Comparison of ENCODE assay signal across 16 cellular contexts in genomic region chr19:49912965-49913685, GRCh38. TPM values are rescaled to one million over a fixed set of nuclear protein-coding genes. Genes with fewer than 3 reads are reported as not detected.
DNase-seq lines count a peak whose midpoint lies in the region; TF ChIP-seq lines count a peak whose summit lies in the region.
"Had no signal": no experiment of that assay in that cellular context is flagged by ENCODE, and none has a peak within 500 bp of the region (broad histone marks: within the 10 kb centered on the region; RNA-seq: fewer than 3 reads in every experiment).

No MANE protein-coding gene starts in this region.

- TF ChIP-seq CTCF in OCI-LY1 (IDR thresholded peaks at IDR 0.05; ENCODE audit: low read length) (peak; percentile 77), endothelial cell (IDR thresholded peaks at IDR 0.05; ENCODE audit: unreplicated experiment) (no peak), spleen (IDR thresholded peaks at IDR 0.05 in 8 of 11, conservative IDR thresholded peaks at IDR 0.05 in 3 of 11) (peak in 1 of 11 experiments; percentile 9)

- H2AFZ ChIP-seq in OCI-LY1 (ENCODE audit: low read length): no peak overlapping the region

- intact Hi-C loops in activated CD4-positive, alpha-beta T cell treated with anti-CD3 and anti-CD28 coated beads, Interleukin-2, amount 10 ng/mL, durations not matched to agents 24 days and 14 days (cut with micrococcal nuclease): no loop called here
- intact Hi-C loops in spleen (cut with DNase I; ENCODE audit: low total_unique reads): no loop called here

- H3K27ac ChIP-seq in OCI-LY1 (ENCODE audit: low read depth, low read length, poor library complexity, severe bottlenecking) (peak overlapping the region; percentile 55), spleen (peak overlapping the region in 5 of 8 donors; percentile 7 to 67 (median 19))
- H3K27ac ChIP-seq: KMS-11 had no signal

- H3F3A ChIP-seq in OCI-LY1 (ENCODE audit: insufficient read depth, low read length): no peaks in the 10 kb centered on the region

- H3K9me3 ChIP-seq in OCI-LY1 (ENCODE audit: low read length) (no peaks in the 10 kb centered on the region), spleen (no peaks in the 10 kb centered on the region)

- peak overlapping the region; percentile 53 for H3K4me3 Mint-ChIP-seq in activated CD4-positive, alpha-beta T cell treated with anti-CD3 and anti-CD28 coated beads, Interleukin-2, amount 10 ng/mL, durations not matched to agents 24 days and 14 days
- H3K4me3 Mint-ChIP-seq in endothelial cell (ENCODE audit: unreplicated experiment): peak overlapping the region; percentile 42
- H3K4me3 Mint-ChIP-seq: T-helper 2 cell treated with Interferon-gamma antibody and Interleukin-4, amounts not matched to agents 5 μg/mL and 100 μg/mL, for 36 hours had no signal

- H3K4me3 ChIP-seq in OCI-LY1 (ENCODE audit: low read depth, low read length, poor library complexity, severe bottlenecking) (no peak overlapping the region), spleen (no peak overlapping the region)

- no peaks in the 10 kb centered on the region for H3K9me3 Mint-ChIP-seq in activated CD4-positive, alpha-beta T cell treated with anti-CD3 and anti-CD28 coated beads, Interleukin-2, amount 10 ng/mL, durations not matched to agents 24 days and 14 days
- no peaks in the 10 kb centered on the region for H3K9me3 Mint-ChIP-seq in endothelial cell (ENCODE audit: unreplicated experiment)
- H3K9me3 Mint-ChIP-seq: T-helper 2 cell treated with Interferon-gamma antibody and Interleukin-4, amounts not matched to agents 5 μg/mL and 100 μg/mL, for 36 hours had no signal

- peaks cover 91% of the 10 kb centered on the region for H3K36me3 ChIP-seq in OCI-LY1 (ENCODE audit: insufficient read depth, low read length)
- H3K36me3 ChIP-seq in spleen: peaks cover 0 to 91% (median 42%) of the 10 kb centered on the region in 6 donors

- H3K27ac Mint-ChIP-seq in activated CD4-positive, alpha-beta T cell treated with anti-CD3 and anti-CD28 coated beads, Interleukin-2, amount 10 ng/mL, durations not matched to agents 24 days and 14 days: peak overlapping the region; percentile 94
- peak overlapping the region; percentile 78 for H3K27ac Mint-ChIP-seq in endothelial cell (ENCODE audit: unreplicated experiment)
- H3K27ac Mint-ChIP-seq: T-helper 2 cell treated with Interferon-gamma antibody and Interleukin-4, amounts not matched to agents 5 μg/mL and 100 μg/mL, for 36 hours had no signal

- H3K4me2 ChIP-seq in OCI-LY1 (ENCODE audit: low read length): no peak overlapping the region; the same call in 1 of the 2 replicates

- H3K27me3 Mint-ChIP-seq in activated CD4-positive, alpha-beta T cell treated with anti-CD3 and anti-CD28 coated beads, Interleukin-2, amount 10 ng/mL, durations not matched to agents 24 days and 14 days: no peaks in the 10 kb centered on the region
- H3K27me3 Mint-ChIP-seq in endothelial cell (ENCODE audit: unreplicated experiment): peaks cover 14% of the 10 kb centered on the region

- peaks cover 61% of the 10 kb centered on the region for H3K4me1 Mint-ChIP-seq in activated CD4-positive, alpha-beta T cell treated with anti-CD3 and anti-CD28 coated beads, Interleukin-2, amount 10 ng/mL, durations not matched to agents 24 days and 14 days
- H3K4me1 Mint-ChIP-seq in endothelial cell (ENCODE audit: unreplicated experiment): peaks cover 19% of the 10 kb centered on the region

- no peaks in the 10 kb centered on the region for H3K27me3 ChIP-seq in OCI-LY1 (ENCODE audit: insufficient read depth, low read length)
- no peaks in the 10 kb centered on the region for H3K27me3 ChIP-seq in spleen (replicated peaks in 1 of 7)

- WGBS in spleen, 5 donors: 76 to 85% (median 84%) methylated on average over 19 to 21 of the region's 21 CpGs

- no peaks in the 10 kb centered on the region for H3K9me2 ChIP-seq in OCI-LY1 (ENCODE audit: low read depth, low read length)

- in situ Hi-C loops in ACHN (cut with HindIII; ENCODE audit: low pct_ligation_motif_present, low pct_unique_long_range_greater_than_20kb, low sequenced_read_pairs): no loop called here

- 0 out of 2 replicates have a peak, but pooled peaks cover 2% of the 10 kb centered on the region for H3K79me2 ChIP-seq in OCI-LY1 (ENCODE audit: insufficient read depth, low read length)

- no peaks in the 10 kb centered on the region for H4K20me1 ChIP-seq in OCI-LY1 (ENCODE audit: insufficient read depth, low read length)

- H3K9ac ChIP-seq in OCI-LY1 (ENCODE audit: low read length): no peak overlapping the region
- H3K9ac ChIP-seq: KMS-11 had no signal

- peaks cover 75% of the 10 kb centered on the region for H3K36me3 Mint-ChIP-seq in activated CD4-positive, alpha-beta T cell treated with anti-CD3 and anti-CD28 coated beads, Interleukin-2, amount 10 ng/mL, durations not matched to agents 24 days and 14 days (ENCODE audit: low read depth)
- peaks cover 46% of the 10 kb centered on the region for H3K36me3 Mint-ChIP-seq in endothelial cell (ENCODE audit: low read depth, unreplicated experiment)

- H3K4me1 ChIP-seq in OCI-LY1 (ENCODE audit: insufficient read depth, low read length, severe bottlenecking) (peaks cover 74% of the 10 kb centered on the region), spleen (peaks cover 20 to 74% (median 45%) of the 10 kb centered on the region in 6 donors)

- DNase-seq in activated CD4-positive, alpha-beta T cell treated with anti-CD3 and anti-CD28 coated beads, Interleukin-2, amount 10 ng/mL, durations not matched to agents 24 days and 14 days: no peak
- DNase-seq in activated CD4-positive, alpha-beta T cell treated with anti-CD3 and anti-CD28 coated beads, Interleukin-2, amount 50 U/mL, for 4 hours: no peak
- DNase-seq in endothelial cell (ENCODE audit: low spot score): no peak
- no peak for DNase-seq in spleen
- DNase-seq in NCI-H446 (lab: John Stamatoyannopoulos, UW): no peak
- no peak for DNase-seq in ACHN
- no peak for DNase-seq in SKM-1 (lab: John Stamatoyannopoulos, UW; ENCODE audit: unreplicated experiment)
- DNase-seq: activated CD8-positive, alpha-beta memory T cell treated with anti-CD3 and anti-CD28 coated beads, Interleukin-2, amount 50 U/mL, for 48 hours; central memory CD4-positive, alpha-beta T cell; EL; NCI-H2107; stimulated activated naive CD4-positive, alpha-beta T cell treated with Interleukin-2 at 50 U/mL for 16 hours had no signal

- no peak for TF ChIP-seq POLR2A in spleen (IDR thresholded peaks at IDR 0.05)

RNA-seq across cellular contexts. Expression of gene ATF5, which starts 15.9 kb away (rescaled TPM):
- total RNA-seq in activated CD4-positive, alpha-beta T cell treated with anti-CD3 and anti-CD28 coated beads, Interleukin-2, amount 10 ng/mL, durations not matched to agents 24 days and 14 days: 44.3 and 45.5 TPM in 2 replicates
- total RNA-seq in endothelial cell (ENCODE audit: unreplicated experiment) (15.8 TPM), spleen (10 to 100 TPM; 10.2 to 45.8 (median 22.8) TPM)
- 10 to 100 TPM; 14.6 to 36.6 (median 16.8) TPM for polyA plus RNA-seq in spleen

RNA-seq across cellular contexts. Expression of gene NUP62, which starts 16.2 kb away (rescaled TPM):
- total RNA-seq in activated CD4-positive, alpha-beta T cell treated with anti-CD3 and anti-CD28 coated beads, Interleukin-2, amount 10 ng/mL, durations not matched to agents 24 days and 14 days: 217 and 232 TPM in 2 replicates
- total RNA-seq in endothelial cell (ENCODE audit: unreplicated experiment) (60.9 TPM), spleen (10 to 100 TPM; 41.1 to 60.9 (median 51.4) TPM)
- polyA plus RNA-seq in spleen: 10 to 100 TPM; 17.3 to 35.1 (median 18.4) TPM

RNA-seq across cellular contexts. Expression of gene IL4I1, which starts 16.4 kb away (rescaled TPM):
- total RNA-seq in activated CD4-positive, alpha-beta T cell treated with anti-CD3 and anti-CD28 coated beads, Interleukin-2, amount 10 ng/mL, durations not matched to agents 24 days and 14 days: 40.4 and 41.4 TPM in 2 replicates
- total RNA-seq in endothelial cell (ENCODE audit: unreplicated experiment): 0.90 TPM
- 10 to 100 TPM in 1 of 7 donors, 1 to 10 TPM in 6; 1.1 to 20.2 (median 2.8) TPM for total RNA-seq in spleen
- polyA plus RNA-seq in spleen: 1 to 10 TPM; 3.9 to 9.3 (median 6.4) TPM
- polyA plus RNA-seq: neural cell had no signal

RNA-seq across cellular contexts. Expression of gene TBC1D17, which starts 35.6 kb away (rescaled TPM):
- 36.5 and 36.8 TPM in 2 replicates for total RNA-seq in activated CD4-positive, alpha-beta T cell treated with anti-CD3 and anti-CD28 coated beads, Interleukin-2, amount 10 ng/mL, durations not matched to agents 24 days and 14 days
- total RNA-seq in endothelial cell (ENCODE audit: unreplicated experiment): 36.8 TPM
- 10 to 100 TPM; 26.8 to 53.5 (median 38.2) TPM for total RNA-seq in spleen
- polyA plus RNA-seq in spleen: 10 to 100 TPM; 20.8 to 39.8 (median 34.9) TPM

RNA-seq across cellular contexts. Expression of gene AKT1S1, which starts 36.0 kb away (rescaled TPM):
- 31.5 and 33.5 TPM in 2 replicates for total RNA-seq in activated CD4-positive, alpha-beta T cell treated with anti-CD3 and anti-CD28 coated beads, Interleukin-2, amount 10 ng/mL, durations not matched to agents 24 days and 14 days
- total RNA-seq in endothelial cell (ENCODE audit: unreplicated experiment) (48.2 TPM), spleen (10 to 100 TPM in 6 of 7 donors, 1 to 10 TPM in 1; 8.7 to 27.8 (median 20.1) TPM)
- 10 to 100 TPM; 11.6 to 24.8 (median 13.9) TPM for polyA plus RNA-seq in spleen
